Comparison of ENCODE assay signal across 18 cellular contexts in genomic region chr18:56312554-56312953, GRCh38.
DNase-seq lines count a peak whose midpoint lies in the region; ATAC-seq and TF ChIP-seq lines count a peak whose summit lies in the region.
"Had no signal": no experiment of that assay in that cellular context is flagged by ENCODE, and none has a peak within 500 bp of the region (broad histone marks: within the 10 kb centered on the region; RNA-seq: fewer than 3 reads in every experiment).

No MANE protein-coding gene starts in this region.

- H3K9ac ChIP-seq in KMS-11, result no peak overlapping the region
- H3K9ac ChIP-seq in colonic mucosa (ENCODE audit: low read depth in 2 of 2, low read length in 2 of 2), result no peak overlapping the region

- intact Hi-C loops in colonic mucosa (cut with DNase I) (no loop called here), Right ventricle myocardium inferior (cut with DNase I) (no loop called here)

- H3K9me3 ChIP-seq in colonic mucosa, result no peaks in the 10 kb centered on the region
- H3K9me3 ChIP-seq: Caco-2 had no signal

- peaks cover 60% of the 10 kb centered on the region for H3K4me1 ChIP-seq in KMS-11 (ENCODE audit: low read depth, poor library complexity, severe bottlenecking)
- no peaks in the 10 kb centered on the region for H3K4me1 ChIP-seq in colonic mucosa
- H3K4me1 ChIP-seq: Caco-2 had no signal

- TF ChIP-seq CTCF in KMS-11 (conservative IDR thresholded peaks at IDR 0.05; ENCODE audit: low read depth, low read length), result no peak
- no peak for TF ChIP-seq CTCF in nephron (IDR thresholded peaks at IDR 0.05; ENCODE audit: unreplicated experiment in 3 of 3)
- no peak for TF ChIP-seq CTCF in colonic mucosa (IDR thresholded peaks at IDR 0.05)

- H3K27me3 ChIP-seq in KMS-11 (ENCODE audit: insufficient read depth, low read depth) (no peaks in the 10 kb centered on the region), colonic mucosa (no peaks in the 10 kb centered on the region)

- H2AFZ ChIP-seq in KMS-11 (ENCODE audit: low read depth), result no peak overlapping the region

- H3K27ac ChIP-seq in KMS-11 (no peak overlapping the region), colonic mucosa (no peak overlapping the region)
- H3K27ac ChIP-seq: SK-N-MC had no signal

- H3K4me1 Mint-ChIP-seq in nephron, result peaks cover 11% of the 10 kb centered on the region

- no peaks in the 10 kb centered on the region for H4K20me1 ChIP-seq in KMS-11 (ENCODE audit: insufficient read depth)

- H3K79me2 ChIP-seq in KMS-11 (ENCODE audit: insufficient read depth, low read depth), result no peaks in the 10 kb centered on the region

- no peaks in the 10 kb centered on the region for H3K36me3 Mint-ChIP-seq in nephron (ENCODE audit: low read depth)

- H3K27me3 Mint-ChIP-seq in nephron (ENCODE audit: low read depth), result peaks cover 6% of the 10 kb centered on the region
- H3K27me3 Mint-ChIP-seq: CD4-positive, alpha-beta T cell had no signal

- H3K27ac Mint-ChIP-seq in nephron, result peak overlapping the region in 2 of 3 experiments; percentile 38 to 62
- H3K27ac Mint-ChIP-seq: CD4-positive, alpha-beta T cell had no signal

- DNase-seq in colonic mucosa (no peak), Right ventricle myocardium inferior (ENCODE audit: missing footprints) (no peak)
- DNase-seq in activated CD4-positive, alpha-beta T cell treated with anti-CD3 and anti-CD28 coated beads, Interleukin-2, amount 50 U/mL, for 4 hours, result no peak
- DNase-seq: Caco-2; CD4-positive, alpha-beta T cell; DMS 273 treated with DMSO at 0.1 percent for 48 hours; DMS79 treated with DMSO at 0.1 percent for 48 hours; H7; NCI-H1105 treated with DMSO at 0.1 percent for 48 hours; NCI-H2029 treated with DMSO at 0.1 percent for 48 hours; NCI-H524 treated with DMSO at 0.1 percent for 48 hours; PC-3; SHP77 had no signal

- H3K4me3 ChIP-seq in KMS-11 (IDR thresholded peaks at IDR 0.05; ENCODE audit: insufficient read depth, low read depth, low read length) (no peak overlapping the region), colonic mucosa (no peak overlapping the region)
- H3K4me3 ChIP-seq: SK-N-MC had no signal

- no peaks in the 10 kb centered on the region for H3K36me3 ChIP-seq in KMS-11 (ENCODE audit: insufficient read depth)
- H3K36me3 ChIP-seq in colonic mucosa, result no peaks in the 10 kb centered on the region

- peak; percentile 57 for ATAC-seq in GM18868 (IDR thresholded peaks at IDR 0.05; ENCODE audit: unreplicated experiment)
- no peak for ATAC-seq in HG03520 (IDR thresholded peaks at IDR 0.05; ENCODE audit: unreplicated experiment)
- no peak for ATAC-seq in Right ventricle myocardium inferior
- ATAC-seq: PC-3 had no signal

- 0 out of 2 replicates have a peak overlapping the region, but pooled peaks have one; percentile 3 for H3K4me2 ChIP-seq in KMS-11

- no peak overlapping the region for H3K4me3 Mint-ChIP-seq in nephron
- H3K4me3 Mint-ChIP-seq: CD4-positive, alpha-beta T cell had no signal

- peaks cover 2% of the 10 kb centered on the region for H3K9me3 Mint-ChIP-seq in nephron
